ENCODE assay signal across 20 cellular contexts in genomic region chr9:116269250-116269649, GRCh38.
DNase-seq lines count a peak whose midpoint lies in the region; ATAC-seq and TF ChIP-seq lines count a peak whose summit lies in the region.
"Had no signal": no experiment of that assay in that cellular context is flagged by ENCODE, and none has a peak within 500 bp of the region (broad histone marks: within the 10 kb centered on the region; RNA-seq: fewer than 3 reads in every experiment).

No MANE protein-coding gene starts in this region.

- H3K4me2 ChIP-seq in GM23248 (ENCODE audit: unreplicated experiment), result no peak overlapping the region

- no peaks in the 10 kb centered on the region for H3K79me2 ChIP-seq in GM23248 (ENCODE audit: insufficient read depth)

- DNase-seq in A172 (ENCODE audit: low spot score) (peak; percentile 36), GM23248 (peak; percentile 33), RPMI7951 (ENCODE audit: low read depth) (peak; percentile 8), foreskin fibroblast (peak; percentile 21 to 37)
- DNase-seq: activated CD4-positive, alpha-beta T cell treated with anti-CD3 and anti-CD28 coated beads, Interleukin-2, amount 50 U/mL, for 4 hours; caudate nucleus; CD8-positive, alpha-beta memory T cell; heart right ventricle; immature natural killer cell; lower lobe of right lung; nucleus accumbens; right cardiac atrium; stimulated activated CD4-positive, alpha-beta T cell treated with anti-CD3 and anti-CD28 coated beads, Interleukin-15, amount 100 ng/mL, for 24 hours; T-helper 17 cell had no signal

- no peaks in the 10 kb centered on the region for H4K20me1 ChIP-seq in GM23248 (ENCODE audit: insufficient read depth)

- peaks cover 28% of the 10 kb centered on the region for H3K4me1 ChIP-seq in GM23248 (ENCODE audit: insufficient read depth)
- H3K4me1 ChIP-seq: heart right ventricle, lower lobe of right lung had no signal

- H3K27ac Mint-ChIP-seq in activated T-helper 17 cell treated with anti-CD3 and anti-CD28 coated beads, Interleukin-2, amount 50 U/mL, for 72 hours, result no peak overlapping the region
- H3K27ac Mint-ChIP-seq: CD8-positive, alpha-beta memory T cell; immature natural killer cell; stimulated activated effector memory CD8-positive, alpha-beta T cell treated with anti-CD3 and anti-CD28 coated beads, Interleukin-12 subunit alpha, Interleukin-12 subunit beta, amount 100 ng/mL, for 72 hours; T-helper 17 cell had no signal

- H3K27me3 ChIP-seq in GM23248 (replicated peaks; ENCODE audit: insufficient read depth), result no peaks in the 10 kb centered on the region
- H3K27me3 ChIP-seq: heart right ventricle had no signal

- H3K9me3 ChIP-seq in GM23248 (ENCODE audit: low read depth), result no peaks in the 10 kb centered on the region
- H3K9me3 ChIP-seq: heart right ventricle, lower lobe of right lung, thoracic aorta had no signal

- in situ Hi-C loops in GM23248 (cut with MboI), result no loop called here

- H3K27ac ChIP-seq in GM23248, result no peak overlapping the region
- H3K27ac ChIP-seq: heart right ventricle, lower lobe of right lung, thoracic aorta had no signal

- H3F3A ChIP-seq in GM23248 (ENCODE audit: insufficient read depth), result peaks cover 41% of the 10 kb centered on the region

- H3K9ac ChIP-seq in GM23248, result no peak overlapping the region

- H3K36me3 Mint-ChIP-seq in activated T-helper 17 cell treated with anti-CD3 and anti-CD28 coated beads, Interleukin-2, amount 50 U/mL, for 72 hours (ENCODE audit: low read depth), result no peaks in the 10 kb centered on the region
- H3K36me3 Mint-ChIP-seq: CD8-positive, alpha-beta memory T cell; immature natural killer cell; stimulated activated effector memory CD8-positive, alpha-beta T cell treated with anti-CD3 and anti-CD28 coated beads, Interleukin-12 subunit alpha, Interleukin-12 subunit beta, amount 100 ng/mL, for 72 hours had no signal

- TF ChIP-seq CTCF in foreskin fibroblast (IDR thresholded peaks at IDR 0.05; ENCODE audit: low read depth, low read length), result no peak

- peaks cover 4% of the 10 kb centered on the region for H3K27me3 Mint-ChIP-seq in activated T-helper 17 cell treated with anti-CD3 and anti-CD28 coated beads, Interleukin-2, amount 50 U/mL, for 72 hours

- H3K9me3 Mint-ChIP-seq in activated T-helper 17 cell treated with anti-CD3 and anti-CD28 coated beads, Interleukin-2, amount 50 U/mL, for 72 hours, result peaks cover 4% of the 10 kb centered on the region
- H3K9me3 Mint-ChIP-seq: CD8-positive, alpha-beta memory T cell; stimulated activated effector memory CD8-positive, alpha-beta T cell treated with anti-CD3 and anti-CD28 coated beads, Interleukin-12 subunit alpha, Interleukin-12 subunit beta, amount 100 ng/mL, for 72 hours had no signal

- no peak overlapping the region for H2AFZ ChIP-seq in GM23248

- WGBS in GM23248 (ENCODE audit: low coverage in 1 of 2, low lambda C conversion rate in 2 of 2, missing lambda C conversion rate in 2 of 2), 2 experiments, result 90 to 94% methylated on average over 2 of the region's 2 CpGs

- H3K36me3 ChIP-seq in GM23248 (ENCODE audit: low read depth), result peaks cover 35% of the 10 kb centered on the region
- H3K36me3 ChIP-seq: heart right ventricle, lower lobe of right lung, thoracic aorta had no signal

- H3K4me3 Mint-ChIP-seq in activated T-helper 17 cell treated with anti-CD3 and anti-CD28 coated beads, Interleukin-2, amount 50 U/mL, for 72 hours, result no peak overlapping the region
- H3K4me3 Mint-ChIP-seq: CD8-positive, alpha-beta memory T cell; immature natural killer cell; stimulated activated effector memory CD8-positive, alpha-beta T cell treated with anti-CD3 and anti-CD28 coated beads, Interleukin-12 subunit alpha, Interleukin-12 subunit beta, amount 100 ng/mL, for 72 hours; T-helper 17 cell had no signal

- ATAC-seq in activated T-helper 17 cell treated with anti-CD3 and anti-CD28 coated beads, Interleukin-2, amount 50 U/mL, for 72 hours (replicated peaks), result no peak
- ATAC-seq in HG02642 (IDR thresholded peaks at IDR 0.05; ENCODE audit: poor library complexity, unreplicated experiment) (no peak), GM18517 (IDR thresholded peaks at IDR 0.05; ENCODE audit: unreplicated experiment) (no peak), GM19324 (IDR thresholded peaks at IDR 0.05; ENCODE audit: low FRiP score, unreplicated experiment) (no peak)
- ATAC-seq: heart right ventricle; lower lobe of right lung; right cardiac atrium; stimulated activated effector memory CD8-positive, alpha-beta T cell treated with anti-CD3 and anti-CD28 coated beads, Interleukin-12 subunit alpha, Interleukin-12 subunit beta, amount 100 ng/mL, for 72 hours; T-helper 17 cell had no signal

- H3K4me1 Mint-ChIP-seq in activated T-helper 17 cell treated with anti-CD3 and anti-CD28 coated beads, Interleukin-2, amount 50 U/mL, for 72 hours, result no peaks in the 10 kb centered on the region
- H3K4me1 Mint-ChIP-seq: CD8-positive, alpha-beta memory T cell; immature natural killer cell; stimulated activated effector memory CD8-positive, alpha-beta T cell treated with anti-CD3 and anti-CD28 coated beads, Interleukin-12 subunit alpha, Interleukin-12 subunit beta, amount 100 ng/mL, for 72 hours; T-helper 17 cell had no signal

- no peaks in the 10 kb centered on the region for H3K9me2 ChIP-seq in GM23248 (ENCODE audit: insufficient read depth)

- no peak overlapping the region for H3K4me3 ChIP-seq in GM23248
- H3K4me3 ChIP-seq in foreskin fibroblast (ENCODE audit: low read depth in 1 of 2, low read length in 2 of 2), result no peak overlapping the region
- H3K4me3 ChIP-seq: heart right ventricle, lower lobe of right lung, thoracic aorta had no signal
